Comparison of ENCODE assay signal across 11 cellular contexts in genomic region chr21:45318556-45319341, GRCh38. TPM values are rescaled to one million over a fixed set of nuclear protein-coding genes. Genes with fewer than 3 reads are reported as not detected.
DNase-seq lines count a peak whose midpoint lies in the region; ATAC-seq and TF ChIP-seq lines count a peak whose summit lies in the region.
"Had no signal": no experiment of that assay in that cellular context is flagged by ENCODE, and none has a peak within 500 bp of the region (broad histone marks: within the 10 kb centered on the region; RNA-seq: fewer than 3 reads in every experiment).

No MANE protein-coding gene starts in this region.

- H3K27me3 Mint-ChIP-seq in activated naive CD4-positive, alpha-beta T cell treated with anti-CD3 and anti-CD28 coated beads, Interleukin-2, amount 50 U/mL, for 24 hours, result no peaks in the 10 kb centered on the region
- H3K27me3 Mint-ChIP-seq in activated T-helper 17 cell treated with anti-CD3 and anti-CD28 coated beads, Interleukin-2, amount 50 U/mL, for 72 hours, result peaks cover 3% of the 10 kb centered on the region

- H3K4me3 ChIP-seq in esophagus squamous epithelium (no peak overlapping the region), upper lobe of right lung (no peak overlapping the region)

- no peak for TF ChIP-seq POLR2A in esophagus squamous epithelium (IDR thresholded peaks at IDR 0.05)

- ATAC-seq in upper lobe of right lung, result peak; percentile 63
- ATAC-seq in HG02852 (IDR thresholded peaks at IDR 0.05; ENCODE audit: unreplicated experiment), result no peak
- ATAC-seq in activated T-helper 17 cell treated with anti-CD3 and anti-CD28 coated beads, Interleukin-2, amount 50 U/mL, for 72 hours (replicated peaks), result no peak
- ATAC-seq: foreskin keratinocyte had no signal

- no peaks in the 10 kb centered on the region for H3K36me3 Mint-ChIP-seq in activated naive CD4-positive, alpha-beta T cell treated with anti-CD3 and anti-CD28 coated beads, Interleukin-2, amount 50 U/mL, for 24 hours
- no peaks in the 10 kb centered on the region for H3K36me3 Mint-ChIP-seq in activated T-helper 17 cell treated with anti-CD3 and anti-CD28 coated beads, Interleukin-2, amount 50 U/mL, for 72 hours (ENCODE audit: low read depth)

- peak overlapping the region; percentile 8 for H3K27ac Mint-ChIP-seq in activated naive CD4-positive, alpha-beta T cell treated with anti-CD3 and anti-CD28 coated beads, Interleukin-2, amount 50 U/mL, for 24 hours
- no peak overlapping the region for H3K27ac Mint-ChIP-seq in activated T-helper 17 cell treated with anti-CD3 and anti-CD28 coated beads, Interleukin-2, amount 50 U/mL, for 72 hours

- TF ChIP-seq CTCF in esophagus squamous epithelium (IDR thresholded peaks at IDR 0.05) (no peak), upper lobe of right lung (IDR thresholded peaks at IDR 0.05) (no peak)

- H3K27ac ChIP-seq in esophagus squamous epithelium, result peak overlapping the region; percentile 70 to 91 (median 86)
- peak overlapping the region; percentile 85 for H3K27ac ChIP-seq in upper lobe of right lung
- H3K27ac ChIP-seq: foreskin keratinocyte had no signal

- no peak overlapping the region for H3K4me3 Mint-ChIP-seq in activated naive CD4-positive, alpha-beta T cell treated with anti-CD3 and anti-CD28 coated beads, Interleukin-2, amount 50 U/mL, for 24 hours
- no peak overlapping the region for H3K4me3 Mint-ChIP-seq in activated T-helper 17 cell treated with anti-CD3 and anti-CD28 coated beads, Interleukin-2, amount 50 U/mL, for 72 hours

- intact Hi-C loops in esophagus squamous epithelium (cut with DNase I), result no loop called here
- intact Hi-C loops in upper lobe of right lung (cut with DNase I), result no loop called here

- DNase-seq in activated naive CD4-positive, alpha-beta T cell (lab: John Stamatoyannopoulos, UW), result no peak
- DNase-seq in esophagus squamous epithelium (lab: John Stamatoyannopoulos, UW) (no peak), mucosa of gallbladder (ENCODE audit: low spot score) (peak; percentile 52), upper lobe of right lung (peak; percentile 78)
- no peak for DNase-seq in stimulated activated CD4-positive, alpha-beta T cell treated with anti-CD3 and anti-CD28 coated beads, Interleukin-2, amount 100 ng/mL, for 48 hours
- DNase-seq: activated T-cell treated with anti-CD3 and anti-CD28 coated beads for 4 hours, foreskin keratinocyte, NCI-H1105 had no signal

- no peaks in the 10 kb centered on the region for H3K9me3 Mint-ChIP-seq in activated naive CD4-positive, alpha-beta T cell treated with anti-CD3 and anti-CD28 coated beads, Interleukin-2, amount 50 U/mL, for 24 hours
- no peaks in the 10 kb centered on the region for H3K9me3 Mint-ChIP-seq in activated T-helper 17 cell treated with anti-CD3 and anti-CD28 coated beads, Interleukin-2, amount 50 U/mL, for 72 hours

- 71 to 87% methylated on average over 4 to 6 of the region's 22 CpGs for WGBS in esophagus squamous epithelium, 2 donors

- H3K27me3 ChIP-seq in esophagus squamous epithelium, result peaks cover 0 to 39% (median 0%) of the 10 kb centered on the region in 4 donors
- H3K27me3 ChIP-seq in upper lobe of right lung, result no peaks in the 10 kb centered on the region

- H3K36me3 ChIP-seq in esophagus squamous epithelium (no peaks in the 10 kb centered on the region), upper lobe of right lung (no peaks in the 10 kb centered on the region)

- no peaks in the 10 kb centered on the region for H3K9me3 ChIP-seq in esophagus squamous epithelium
- H3K9me3 ChIP-seq in upper lobe of right lung, result no peaks in the 10 kb centered on the region

- H3K4me1 Mint-ChIP-seq in activated naive CD4-positive, alpha-beta T cell treated with anti-CD3 and anti-CD28 coated beads, Interleukin-2, amount 50 U/mL, for 24 hours, result peaks cover 23% of the 10 kb centered on the region
- H3K4me1 Mint-ChIP-seq in activated T-helper 17 cell treated with anti-CD3 and anti-CD28 coated beads, Interleukin-2, amount 50 U/mL, for 72 hours, result peaks cover 5% of the 10 kb centered on the region

- H3K4me1 ChIP-seq in esophagus squamous epithelium (peaks cover 0 to 72% (median 54%) of the 10 kb centered on the region in 3 donors), upper lobe of right lung (peaks cover 41% of the 10 kb centered on the region)
- H3K4me1 ChIP-seq: foreskin keratinocyte had no signal

RNA-seq across cellular contexts. Expression of gene POFUT2, which starts 31.1 kb away (rescaled TPM):
- 10 to 100 TPM in 2 of 4 donors, 1 to 10 TPM in 2; 7.9 to 11.4 (median 9.4) TPM for total RNA-seq in esophagus squamous epithelium
- 42.7 TPM for total RNA-seq in mucosa of gallbladder
- total RNA-seq in upper lobe of right lung, result 29.0 TPM
- total RNA-seq in activated T-helper 17 cell treated with anti-CD3 and anti-CD28 coated beads, Interleukin-2, amount 50 U/mL, for 72 hours, result 10 to 100 TPM; 12.0 to 22.8 TPM

Comparison
In these comparisons a context has a peak if more than half of its experiments do, and no peak if none do; other contexts are left out.
1. DNase-seq: peak in mucosa of gallbladder (single experiment) and upper lobe of right lung (single experiment); none in activated naive CD4-positive, alpha-beta T cell (0 of 4), esophagus squamous epithelium (single experiment) and stimulated activated CD4-positive, alpha-beta T cell treated with anti-CD3 and anti-CD28 coated beads, Interleukin-2, amount 100 ng/mL, for 48 hours (0 of 2).